In the genomic region with DNA sequence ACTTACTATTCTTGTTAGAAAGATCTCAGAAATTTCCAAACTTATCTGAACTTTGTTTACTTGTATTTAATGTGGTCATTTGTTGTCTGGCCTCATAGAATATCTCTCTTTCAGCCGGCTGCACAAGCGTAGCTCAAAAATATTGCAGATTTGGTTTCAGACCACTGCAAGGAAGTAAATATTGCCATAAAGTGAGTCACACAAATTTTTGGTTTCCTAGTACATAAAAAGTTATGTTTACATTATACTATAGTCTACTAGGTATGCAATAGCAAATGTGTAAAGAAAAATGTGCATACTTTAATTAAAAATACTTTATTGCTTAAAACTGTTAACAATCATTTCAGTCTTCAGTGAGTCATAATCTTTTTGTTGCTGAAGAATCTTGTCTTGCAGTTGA, we compare ENCODE assay signal across 22 cellular contexts.
"Had no signal": no experiment of that assay in that cellular context is flagged by ENCODE, and none has a peak within 500 bp of the region (broad histone marks: within the 10 kb centered on the region; RNA-seq: fewer than 3 reads in every experiment).

No MANE protein-coding gene starts in this region.

- ATAC-seq: activated CD8-positive, alpha-beta T cell treated with anti-CD3 and anti-CD28 coated beads, Interleukin-2, amount 10 ng/mL, durations not matched to agents 7 days and 5 days; activated naive CD4-positive, alpha-beta T cell treated with anti-CD3 and anti-CD28 coated beads, Interleukin-2, amount 50 U/mL, for 72 hours; activated T-cell treated with anti-CD3 and anti-CD28 coated beads, Interleukin-2, amount 50 U/mL, for 72 hours; esophagus mucosa; foreskin keratinocyte; left ventricle myocardium superior; natural killer cell treated with Interleukin-12 subunit alpha and Interleukin-12 subunit beta and Interleukin-15 and Interleukin-18, amount 100 ng/mL, for 72 hours; stimulated activated naive B cell treated with anti-CD40 and anti-IgM and Interleukin-4, amounts not matched to agents 10 μg/mL and 1 μg/mL and 100 μg/mL, for 72 hours had no signal

- H3K27me3 ChIP-seq: cardiac muscle cell, foreskin keratinocyte, thyroid gland had no signal

- H3K4me3 ChIP-seq: cardiac muscle cell, thyroid gland had no signal

- H3K4me1 Mint-ChIP-seq: activated B cell treated with CpG ODN at 0.5 μM for 24 hours; stimulated activated naive B cell treated with anti-CD40 and anti-IgM and Interleukin-4, amounts not matched to agents 10 μg/mL and 1 μg/mL and 100 μg/mL, for 72 hours had no signal

- H3K4me3 Mint-ChIP-seq: activated B cell treated with CpG ODN at 0.5 μM for 24 hours; activated CD8-positive, alpha-beta T cell treated with anti-CD3 and anti-CD28 coated beads, Interleukin-2, amount 10 ng/mL, durations not matched to agents 7 days and 5 days; activated T-cell treated with anti-CD3 and anti-CD28 coated beads, Interleukin-2, amount 50 U/mL, for 72 hours; natural killer cell treated with Interleukin-12 subunit alpha and Interleukin-12 subunit beta and Interleukin-15 and Interleukin-18, amount 100 ng/mL, for 72 hours; stimulated activated naive B cell treated with anti-CD40 and anti-IgM and Interleukin-4, amounts not matched to agents 10 μg/mL and 1 μg/mL and 100 μg/mL, for 72 hours; T-helper 2 cell treated with Interferon-gamma antibody and Interleukin-4, amounts not matched to agents 5 μg/mL and 100 μg/mL, for 36 hours had no signal

- H3K36me3 ChIP-seq: cardiac muscle cell, thyroid gland had no signal

- DNase-seq: activated B cell treated with CpG ODN at 0.5 μM for 24 hours; activated CD4-positive, alpha-beta T cell treated with anti-CD3 and anti-CD28 coated beads for 48 hours; activated CD8-positive, alpha-beta memory T cell treated with anti-CD3 and anti-CD28 coated beads, Interleukin-2, amount 50 U/mL, for 48 hours; activated CD8-positive, alpha-beta T cell treated with anti-CD3 and anti-CD28 coated beads, Interleukin-2, amount 10 ng/mL, durations not matched to agents 7 days and 5 days; activated gamma-delta T cell; activated T-cell treated with anti-CD3 and anti-CD28 coated beads, Interleukin-2, amount 50 U/mL, for 72 hours; amniotic stem cell; foreskin keratinocyte; glutamatergic neuron; kidney glomerular epithelial cell; left ventricle myocardium superior; mesendoderm; occipital lobe; stimulated activated CD4-positive, alpha-beta T cell treated with anti-CD3 and anti-CD28 coated beads, Interleukin-15, amount 100 ng/mL, for 24 hours; stimulated activated CD4-positive, alpha-beta T cell treated with anti-CD3 and anti-CD28 coated beads, Interleukin-4, amount 100 ng/mL, for 1 hour; stimulated activated naive B cell treated with anti-CD40 and anti-IgM and Interleukin-4, amounts not matched to agents 10 μg/mL and 1 μg/mL and 100 μg/mL, for 72 hours; thyroid gland had no signal

- H3K27me3 Mint-ChIP-seq: activated B cell treated with CpG ODN at 0.5 μM for 24 hours; natural killer cell treated with Interleukin-12 subunit alpha and Interleukin-12 subunit beta and Interleukin-15 and Interleukin-18, amount 100 ng/mL, for 72 hours; stimulated activated naive B cell treated with anti-CD40 and anti-IgM and Interleukin-4, amounts not matched to agents 10 μg/mL and 1 μg/mL and 100 μg/mL, for 72 hours had no signal

- H3K27ac ChIP-seq: cardiac muscle cell, foreskin keratinocyte, thyroid gland had no signal

- H3K27ac Mint-ChIP-seq: activated B cell treated with CpG ODN at 0.5 μM for 24 hours; activated CD8-positive, alpha-beta T cell treated with anti-CD3 and anti-CD28 coated beads, Interleukin-2, amount 10 ng/mL, durations not matched to agents 7 days and 5 days; activated naive CD4-positive, alpha-beta T cell treated with anti-CD3 and anti-CD28 coated beads, Interleukin-2, amount 50 U/mL, for 72 hours; activated T-cell treated with anti-CD3 and anti-CD28 coated beads, Interleukin-2, amount 50 U/mL, for 72 hours; natural killer cell treated with Interleukin-12 subunit alpha and Interleukin-12 subunit beta and Interleukin-15 and Interleukin-18, amount 100 ng/mL, for 72 hours; stimulated activated naive B cell treated with anti-CD40 and anti-IgM and Interleukin-4, amounts not matched to agents 10 μg/mL and 1 μg/mL and 100 μg/mL, for 72 hours; T-helper 2 cell treated with Interferon-gamma antibody and Interleukin-4, amounts not matched to agents 5 μg/mL and 100 μg/mL, for 36 hours had no signal

- H3K4me1 ChIP-seq: thyroid gland had no signal

- H3K36me3 Mint-ChIP-seq: activated naive CD4-positive, alpha-beta T cell treated with anti-CD3 and anti-CD28 coated beads, Interleukin-2, amount 50 U/mL, for 72 hours; stimulated activated naive B cell treated with anti-CD40 and anti-IgM and Interleukin-4, amounts not matched to agents 10 μg/mL and 1 μg/mL and 100 μg/mL, for 72 hours had no signal

- H3K9me3 ChIP-seq: thyroid gland had no signal
